8 cellular contexts compared by ENCODE assay signal in genomic region chr1:228139931-228140723, GRCh38. TPM values are rescaled to one million over a fixed set of nuclear protein-coding genes. Genes with fewer than 3 reads are reported as not detected.
DNase-seq lines count a peak whose midpoint lies in the region; ATAC-seq and TF ChIP-seq lines count a peak whose summit lies in the region.

Gene GUK1 (plus strand): TSS chr1:228140279. CDS start chr1:228140303, 24 bp downstream.

- H3K4me1 ChIP-seq in spleen, result peaks cover 28 to 81% (median 56%) of the 10 kb centered on the region in 6 donors

- DNase-seq in AG09319 (ENCODE audit: extremely low read depth, low read depth) (peak; percentile 98), NCI-H345 treated with DMSO at 0.1 percent for 48 hours (lab: John Stamatoyannopoulos, UW; ENCODE audit: unreplicated experiment) (peak; percentile 98), inferior parietal cortex (ENCODE audit: extremely low spot score) (peak; percentile 95), spleen (peak; percentile 100)
- peak; percentile 99 to 100 (median 100) for DNase-seq in activated CD4-positive, CD25-positive, alpha-beta regulatory T cell (lab: John Stamatoyannopoulos, UW)
- DNase-seq in central memory CD4-positive, alpha-beta T cell, result peak; percentile 100

- H3K27ac ChIP-seq in spleen, result peak within 1 kb of the TSS; percentile 94 to 99 (median 98)

- H3K9me3 ChIP-seq in spleen, result no peaks in the 10 kb centered on the region

- TF ChIP-seq CTCF in AG09319 (IDR thresholded peaks at IDR 0.05; ENCODE audit: low read depth, low read length), result no peak; the same call in 1 of the 2 replicates
- TF ChIP-seq CTCF in spleen (IDR thresholded peaks at IDR 0.05 in 8 of 11, conservative IDR thresholded peaks at IDR 0.05 in 3 of 11), result peak; percentile 39 to 83 (median 60)

- peak; percentile 82 to 95 (median 91) for TF ChIP-seq POLR2A in spleen (IDR thresholded peaks at IDR 0.05)

- H3K36me3 ChIP-seq in spleen, result peaks cover 0 to 31% (median 2%) of the 10 kb centered on the region in 6 donors

- intact Hi-C loops in spleen (cut with DNase I; ENCODE audit: low total_unique reads), result no loop called here

- H3K27me3 ChIP-seq in spleen (replicated peaks in 1 of 7), result no peaks in the 10 kb centered on the region

- H3K4me3 ChIP-seq in spleen, result peak within 1 kb of the TSS; percentile 64 to 90 (median 80)

- whole genome bisulfite sequencing in spleen, 5 donors, result 0 to 1% (median 0%) methylated on average over 40 to 95 of the region's 95 CpGs

- ATAC-seq in GM19025 (IDR thresholded peaks at IDR 0.05; ENCODE audit: low read depth, unreplicated experiment), result peak; percentile 90
- peak; percentile 89 for ATAC-seq in HG03342 (IDR thresholded peaks at IDR 0.05; ENCODE audit: unreplicated experiment)

RNA-seq across cellular contexts. Expression of gene GUK1, which starts in this region (rescaled TPM):
- 100 to 1,000 TPM; 167 to 218 (median 186) TPM for total RNA-seq in spleen
- polyA plus RNA-seq in spleen, result 100 to 1,000 TPM; 279 to 499 (median 316) TPM

Comparison
In these comparisons a context has a peak if more than half of its experiments do, and no peak if none do; other contexts are left out.
1. Peak in every context shown above with its lines: DNase-seq, ATAC-seq, H3K4me3 ChIP-seq and H3K27ac ChIP-seq.